Comparison of ENCODE assay signal across 39 cellular contexts in the genomic region with DNA sequence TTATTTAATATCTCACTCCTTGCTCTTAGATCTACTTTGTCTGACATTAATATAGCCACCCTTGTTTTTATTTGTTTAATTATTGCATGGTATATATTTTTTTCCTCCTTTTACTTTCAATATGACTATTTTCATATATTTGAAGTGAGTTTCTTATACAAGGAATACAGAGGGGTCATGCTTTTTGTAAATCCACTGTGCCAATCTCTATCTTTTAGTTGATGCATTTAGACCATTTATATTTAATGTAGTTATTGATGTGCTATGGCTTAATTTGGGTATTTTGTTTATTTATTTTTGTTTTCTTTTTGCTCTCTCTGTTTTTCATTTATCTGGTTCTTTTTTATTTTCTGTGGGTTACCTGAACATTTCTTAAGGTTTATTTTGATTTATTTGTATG.
"Had no signal": no experiment of that assay in that cellular context is flagged by ENCODE, and none has a peak within 500 bp of the region (broad histone marks: within the 10 kb centered on the region; RNA-seq: fewer than 3 reads in every experiment).

No MANE protein-coding gene starts in this region.

- H3K27me3 Mint-ChIP-seq: activated naive CD4-positive, alpha-beta T cell treated with anti-CD3 and anti-CD28 coated beads, Interleukin-2, amount 10 ng/mL, durations not matched to agents 7 days and 5 days; activated naive CD4-positive, alpha-beta T cell treated with anti-CD3 and anti-CD28 coated beads, Interleukin-2, amount 50 U/mL, for 24 hours; activated naive CD8-positive, alpha-beta T cell; activated naive CD8-positive, alpha-beta T cell treated with anti-CD3 and anti-CD28 coated beads for 36 hours; activated naive CD8-positive, alpha-beta T cell treated with anti-CD3 and anti-CD28 coated beads, Interleukin-2, amount 10 ng/mL, durations not matched to agents 7 days and 5 days; activated naive CD8-positive, alpha-beta T cell treated with anti-CD3 and anti-CD28 coated beads, Interleukin-2, amount 50 U/mL, for 24 hours; activated T-cell treated with anti-CD3 and anti-CD28 coated beads, Interleukin-2, amount 50 U/mL, for 24 hours; activated T-helper 17 cell treated with anti-CD3 and anti-CD28 coated beads, Interleukin-2, amount 50 U/mL, for 72 hours; brain; central memory CD8-positive, alpha-beta T cell had no signal

- H3K27ac Mint-ChIP-seq: activated naive CD4-positive, alpha-beta T cell treated with anti-CD3 and anti-CD28 coated beads for 36 hours; activated naive CD4-positive, alpha-beta T cell treated with anti-CD3 and anti-CD28 coated beads, Interleukin-2, amount 10 ng/mL, durations not matched to agents 7 days and 5 days; activated naive CD4-positive, alpha-beta T cell treated with anti-CD3 and anti-CD28 coated beads, Interleukin-2, amount 50 U/mL, for 24 hours; activated naive CD4-positive, alpha-beta T cell treated with anti-CD3 and anti-CD28 coated beads, Interleukin-2, amount 50 U/mL, for 72 hours; activated naive CD8-positive, alpha-beta T cell; activated naive CD8-positive, alpha-beta T cell treated with anti-CD3 and anti-CD28 coated beads for 36 hours; activated naive CD8-positive, alpha-beta T cell treated with anti-CD3 and anti-CD28 coated beads, Interleukin-2, amount 10 ng/mL, durations not matched to agents 7 days and 5 days; activated naive CD8-positive, alpha-beta T cell treated with anti-CD3 and anti-CD28 coated beads, Interleukin-2, amount 50 U/mL, for 24 hours; activated T-cell treated with anti-CD3 and anti-CD28 coated beads, Interleukin-2, amount 50 U/mL, for 24 hours; activated T-cell treated with anti-CD3 and anti-CD28 coated beads, Interleukin-2, amount 50 U/mL, for 72 hours; activated T-helper 1 cell treated with anti-CD3 and anti-CD28 coated beads, Interleukin-12 subunit alpha, Interleukin-12 subunit beta, Interleukin-2, Interleukin-4 antibody, amounts not matched to agents 30 ng/mL and 10 ng/mL and 1 ng/mL, durations not matched to agents 14 hours and 24 hours and 36 hours; activated T-helper 17 cell treated with anti-CD3 and anti-CD28 coated beads, Interleukin-2, amount 50 U/mL, for 72 hours; activated T-helper 2 cell treated with anti-CD3 and anti-CD28 coated beads, Interferon-gamma antibody, Interleukin-2, Interleukin-4, amounts not matched to agents 10 μg/mL and 5 μg/mL and 100 μg/mL, durations not matched to agents 14 hours and 24 hours and 36 hours; brain had no signal

- H3K4me3 ChIP-seq: adrenal gland, ascending aorta, body of pancreas, breast epithelium, cardiac muscle cell had no signal

- H3K27ac ChIP-seq: adrenal gland, ascending aorta, body of pancreas, brain microvascular endothelial cell, breast epithelium, cardiac muscle cell had no signal

- FAIRE-seq: astrocyte, bronchial epithelial cell had no signal

- DNase-seq: activated effector memory CD4-positive, alpha-beta T cell treated with anti-CD3 and anti-CD28 coated beads, Interleukin-2, amount 50 U/mL, for 16 hours; activated effector memory CD4-positive, alpha-beta T cell treated with Interleukin-2 at 50 U/mL for 16 hours; activated gamma-delta T cell; activated gamma-delta T cell treated with Interleukin-2 at 50 U/mL for 16 hours; activated naive CD4-positive, alpha-beta T cell; activated naive CD4-positive, alpha-beta T cell treated with anti-CD3 and anti-CD28 coated beads for 36 hours; activated naive CD4-positive, alpha-beta T cell treated with anti-CD3 and anti-CD28 coated beads, Interleukin-2, amount 10 ng/mL, durations not matched to agents 7 days and 5 days; activated naive CD4-positive, alpha-beta T cell treated with anti-CD3 and anti-CD28 coated beads, Interleukin-2, amount 50 U/mL, for 16 hours; activated naive CD4-positive, alpha-beta T cell treated with Interleukin-2 at 50 U/mL for 16 hours; activated naive CD8-positive, alpha-beta T cell treated with anti-CD3 and anti-CD28 coated beads for 36 hours; activated naive CD8-positive, alpha-beta T cell treated with anti-CD3 and anti-CD28 coated beads, Interleukin-2, amount 10 ng/mL, durations not matched to agents 7 days and 5 days; activated naive CD8-positive, alpha-beta T cell treated with anti-CD3 and anti-CD28 coated beads, Interleukin-2, amount 50 U/mL, for 24 hours; activated T-cell treated with anti-CD3 and anti-CD28 coated beads, Interleukin-2, amount 50 U/mL, for 1 hour; activated T-cell treated with anti-CD3 and anti-CD28 coated beads, Interleukin-2, amount 50 U/mL, for 24 hours; activated T-cell treated with anti-CD3 and anti-CD28 coated beads, Interleukin-2, amount 50 U/mL, for 4 hours; activated T-cell treated with anti-CD3 and anti-CD28 coated beads, Interleukin-2, amount 50 U/mL, for 48 hours; activated T-cell treated with anti-CD3 and anti-CD28 coated beads, Interleukin-2, amount 50 U/mL, for 72 hours; adrenal gland; amniotic stem cell; amygdala; anterior cingulate cortex; aorta; body of pancreas; brain microvascular endothelial cell; central memory CD4-positive, alpha-beta T cell; cerebellar nuclear complex had no signal

- H3K4me1 Mint-ChIP-seq: activated naive CD4-positive, alpha-beta T cell treated with anti-CD3 and anti-CD28 coated beads, Interleukin-2, amount 10 ng/mL, durations not matched to agents 7 days and 5 days; activated naive CD4-positive, alpha-beta T cell treated with anti-CD3 and anti-CD28 coated beads, Interleukin-2, amount 50 U/mL, for 24 hours; activated naive CD8-positive, alpha-beta T cell treated with anti-CD3 and anti-CD28 coated beads for 36 hours; activated naive CD8-positive, alpha-beta T cell treated with anti-CD3 and anti-CD28 coated beads, Interleukin-2, amount 10 ng/mL, durations not matched to agents 7 days and 5 days; activated naive CD8-positive, alpha-beta T cell treated with anti-CD3 and anti-CD28 coated beads, Interleukin-2, amount 50 U/mL, for 24 hours; activated T-helper 17 cell treated with anti-CD3 and anti-CD28 coated beads, Interleukin-2, amount 50 U/mL, for 72 hours; brain; central memory CD8-positive, alpha-beta T cell had no signal

- ATAC-seq: activated naive CD4-positive, alpha-beta T cell treated with anti-CD3 and anti-CD28 coated beads, Interleukin-2, amount 50 U/mL, for 72 hours; activated naive CD8-positive, alpha-beta T cell treated with anti-CD3 and anti-CD28 coated beads, Interleukin-2, amount 50 U/mL, for 24 hours; activated T-cell treated with anti-CD3 and anti-CD28 coated beads, Interleukin-2, amount 50 U/mL, for 4 hours; activated T-cell treated with anti-CD3 and anti-CD28 coated beads, Interleukin-2, amount 50 U/mL, for 72 hours; activated T-helper 17 cell treated with anti-CD3 and anti-CD28 coated beads, Interleukin-2, amount 50 U/mL, for 72 hours; body of pancreas had no signal

- H3K9me3 ChIP-seq: adrenal gland, ascending aorta, body of pancreas had no signal

- H3K36me3 ChIP-seq: adrenal gland, ascending aorta, brain microvascular endothelial cell, cardiac muscle cell had no signal

- H3K27me3 ChIP-seq: adrenal gland, ascending aorta, body of pancreas, brain microvascular endothelial cell, breast epithelium, cardiac muscle cell had no signal

- H3K4me1 ChIP-seq: adrenal gland, ascending aorta, body of pancreas, breast epithelium had no signal

- H3K36me3 Mint-ChIP-seq: activated naive CD4-positive, alpha-beta T cell treated with anti-CD3 and anti-CD28 coated beads, Interleukin-2, amount 10 ng/mL, durations not matched to agents 7 days and 5 days; activated naive CD4-positive, alpha-beta T cell treated with anti-CD3 and anti-CD28 coated beads, Interleukin-2, amount 50 U/mL, for 24 hours; activated naive CD4-positive, alpha-beta T cell treated with anti-CD3 and anti-CD28 coated beads, Interleukin-2, amount 50 U/mL, for 72 hours; activated naive CD8-positive, alpha-beta T cell; activated naive CD8-positive, alpha-beta T cell treated with anti-CD3 and anti-CD28 coated beads for 36 hours; activated naive CD8-positive, alpha-beta T cell treated with anti-CD3 and anti-CD28 coated beads, Interleukin-2, amount 10 ng/mL, durations not matched to agents 7 days and 5 days; brain had no signal

- H3K4me3 Mint-ChIP-seq: activated naive CD4-positive, alpha-beta T cell treated with anti-CD3 and anti-CD28 coated beads for 36 hours; activated naive CD4-positive, alpha-beta T cell treated with anti-CD3 and anti-CD28 coated beads, Interleukin-2, amount 10 ng/mL, durations not matched to agents 7 days and 5 days; activated naive CD4-positive, alpha-beta T cell treated with anti-CD3 and anti-CD28 coated beads, Interleukin-2, amount 50 U/mL, for 24 hours; activated naive CD8-positive, alpha-beta T cell; activated naive CD8-positive, alpha-beta T cell treated with anti-CD3 and anti-CD28 coated beads for 36 hours; activated naive CD8-positive, alpha-beta T cell treated with anti-CD3 and anti-CD28 coated beads, Interleukin-2, amount 10 ng/mL, durations not matched to agents 7 days and 5 days; activated naive CD8-positive, alpha-beta T cell treated with anti-CD3 and anti-CD28 coated beads, Interleukin-2, amount 50 U/mL, for 24 hours; activated T-cell treated with anti-CD3 and anti-CD28 coated beads, Interleukin-2, amount 50 U/mL, for 24 hours; activated T-cell treated with anti-CD3 and anti-CD28 coated beads, Interleukin-2, amount 50 U/mL, for 4 hours; activated T-cell treated with anti-CD3 and anti-CD28 coated beads, Interleukin-2, amount 50 U/mL, for 72 hours; activated T-helper 1 cell treated with anti-CD3 and anti-CD28 coated beads, Interleukin-12 subunit alpha, Interleukin-12 subunit beta, Interleukin-2, Interleukin-4 antibody, amounts not matched to agents 30 ng/mL and 10 ng/mL and 1 ng/mL, durations not matched to agents 14 hours and 24 hours and 36 hours; activated T-helper 17 cell treated with anti-CD3 and anti-CD28 coated beads, Interleukin-2, amount 50 U/mL, for 72 hours; brain; central memory CD8-positive, alpha-beta T cell had no signal
